13 cellular contexts compared by ENCODE assay signal in the genomic region with DNA sequence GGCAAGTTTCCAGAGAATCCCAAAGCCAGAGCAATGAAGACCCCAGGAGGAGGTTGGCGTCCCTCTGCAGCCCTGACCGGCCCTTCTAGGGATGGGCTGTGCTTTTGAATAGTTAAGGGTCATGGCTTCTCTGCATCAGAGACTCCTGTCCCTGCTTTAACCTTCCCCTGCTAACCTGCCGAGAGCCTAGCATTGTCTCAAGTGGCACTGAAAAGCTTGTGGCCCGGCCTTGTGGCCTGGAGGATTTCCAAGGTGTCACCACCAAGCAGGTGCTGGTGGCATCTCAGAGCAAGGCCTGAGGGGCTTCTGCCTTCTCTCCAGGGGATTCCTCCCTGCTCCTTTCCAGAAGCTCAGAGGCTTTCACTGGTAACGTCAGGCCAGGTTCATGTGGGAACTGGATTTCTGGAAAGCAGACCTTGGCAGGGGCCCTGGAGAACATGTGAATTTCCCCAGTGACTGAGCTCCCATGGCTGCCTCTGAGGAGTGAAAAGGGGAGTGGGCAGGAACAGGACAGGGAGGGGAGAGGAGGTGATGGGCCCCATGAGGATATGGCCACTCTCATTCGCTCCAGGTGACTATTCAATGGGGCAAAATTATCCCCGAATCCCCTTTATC.
DNase-seq lines count a peak whose midpoint lies in the region; ATAC-seq and TF ChIP-seq lines count a peak whose summit lies in the region.
"Had no signal": no experiment of that assay in that cellular context is flagged by ENCODE, and none has a peak within 500 bp of the region (broad histone marks: within the 10 kb centered on the region; RNA-seq: fewer than 3 reads in every experiment).

No MANE protein-coding gene starts in this region.

- peak; percentile 86 for DNase-seq in DMS79 treated with DMSO at 0.1 percent for 48 hours (lab: John Stamatoyannopoulos, UW)
- DNase-seq in activated CD8-positive, alpha-beta memory T cell treated with anti-CD3 and anti-CD28 coated beads, Interleukin-2, amount 50 U/mL, for 48 hours, result peak; percentile 18
- DNase-seq in left lobe of liver (ENCODE audit: low spot score), result peak; percentile 22
- DNase-seq in type B pancreatic cell (ENCODE audit: extremely low spot score, unreplicated experiment), result peak; percentile 39
- no peak for DNase-seq in activated CD8-positive, alpha-beta T cell treated with anti-CD3 and anti-CD28 coated beads, Interleukin-2, amount 10 ng/mL, durations not matched to agents 7 days and 5 days
- no peak for DNase-seq in activated T-helper 2 cell treated with anti-CD3 and anti-CD28 coated beads, Interferon-gamma antibody, Interleukin-2, Interleukin-4, amounts not matched to agents 10 μg/mL and 5 μg/mL and 100 μg/mL, durations not matched to agents 14 hours and 24 hours and 36 hours (ENCODE audit: low spot score)
- DNase-seq: C1 segment of cervical spinal cord, COR-L47, HCEC 1CT, IMR-90, NCI-H510A treated with DMSO at 0.1 percent for 48 hours had no signal

- no peak overlapping the region for H3K4me3 Mint-ChIP-seq in type B pancreatic cell
- H3K4me3 Mint-ChIP-seq in activated CD8-positive, alpha-beta T cell treated with anti-CD3 and anti-CD28 coated beads, Interleukin-2, amount 10 ng/mL, durations not matched to agents 7 days and 5 days, result no peak overlapping the region
- H3K4me3 Mint-ChIP-seq in activated T-helper 2 cell treated with anti-CD3 and anti-CD28 coated beads, Interferon-gamma antibody, Interleukin-2, Interleukin-4, amounts not matched to agents 10 μg/mL and 5 μg/mL and 100 μg/mL, durations not matched to agents 14 hours and 24 hours and 36 hours (ENCODE audit: low read depth), result no peak overlapping the region

- POLR2A ChIA-PET in activated CD8-positive, alpha-beta T cell treated with anti-CD3 and anti-CD28 coated beads, Interleukin-2, amount 10 ng/mL, durations not matched to agents 7 days and 5 days (lab: Charles Lee), result no interaction called here

- no peak overlapping the region for H3K27ac Mint-ChIP-seq in type B pancreatic cell
- H3K27ac Mint-ChIP-seq in activated CD8-positive, alpha-beta T cell treated with anti-CD3 and anti-CD28 coated beads, Interleukin-2, amount 10 ng/mL, durations not matched to agents 7 days and 5 days, result no peak overlapping the region
- H3K27ac Mint-ChIP-seq in activated T-helper 2 cell treated with anti-CD3 and anti-CD28 coated beads, Interferon-gamma antibody, Interleukin-2, Interleukin-4, amounts not matched to agents 10 μg/mL and 5 μg/mL and 100 μg/mL, durations not matched to agents 14 hours and 24 hours and 36 hours, result no peak overlapping the region

- H3K9me3 Mint-ChIP-seq in type B pancreatic cell, result no peaks in the 10 kb centered on the region
- H3K9me3 Mint-ChIP-seq in activated CD8-positive, alpha-beta T cell treated with anti-CD3 and anti-CD28 coated beads, Interleukin-2, amount 10 ng/mL, durations not matched to agents 7 days and 5 days (ENCODE audit: insufficient read depth), result no peaks in the 10 kb centered on the region
- no peaks in the 10 kb centered on the region for H3K9me3 Mint-ChIP-seq in activated T-helper 2 cell treated with anti-CD3 and anti-CD28 coated beads, Interferon-gamma antibody, Interleukin-2, Interleukin-4, amounts not matched to agents 10 μg/mL and 5 μg/mL and 100 μg/mL, durations not matched to agents 14 hours and 24 hours and 36 hours

- H3K36me3 Mint-ChIP-seq in type B pancreatic cell, result no peaks in the 10 kb centered on the region
- H3K36me3 Mint-ChIP-seq in activated CD8-positive, alpha-beta T cell treated with anti-CD3 and anti-CD28 coated beads, Interleukin-2, amount 10 ng/mL, durations not matched to agents 7 days and 5 days (ENCODE audit: low read depth), result no peaks in the 10 kb centered on the region
- no peaks in the 10 kb centered on the region for H3K36me3 Mint-ChIP-seq in activated T-helper 2 cell treated with anti-CD3 and anti-CD28 coated beads, Interferon-gamma antibody, Interleukin-2, Interleukin-4, amounts not matched to agents 10 μg/mL and 5 μg/mL and 100 μg/mL, durations not matched to agents 14 hours and 24 hours and 36 hours (ENCODE audit: low read depth)

- H3K27me3 Mint-ChIP-seq in type B pancreatic cell, result peaks cover 19% of the 10 kb centered on the region
- peaks cover 2% of the 10 kb centered on the region for H3K27me3 Mint-ChIP-seq in activated CD8-positive, alpha-beta T cell treated with anti-CD3 and anti-CD28 coated beads, Interleukin-2, amount 10 ng/mL, durations not matched to agents 7 days and 5 days (ENCODE audit: low read depth)
- H3K27me3 Mint-ChIP-seq in activated T-helper 2 cell treated with anti-CD3 and anti-CD28 coated beads, Interferon-gamma antibody, Interleukin-2, Interleukin-4, amounts not matched to agents 10 μg/mL and 5 μg/mL and 100 μg/mL, durations not matched to agents 14 hours and 24 hours and 36 hours (ENCODE audit: low read depth), result peaks cover 10% of the 10 kb centered on the region

- TF ChIP-seq CTCF in type B pancreatic cell (conservative IDR thresholded peaks at IDR 0.05), result no peak

- intact Hi-C loops in activated T-helper 2 cell treated with anti-CD3 and anti-CD28 coated beads, Interferon-gamma antibody, Interleukin-2, Interleukin-4, amounts not matched to agents 10 μg/mL and 5 μg/mL and 100 μg/mL, durations not matched to agents 14 hours and 24 hours and 36 hours (cut with micrococcal nuclease), result no loop called here

- CTCF ChIA-PET in activated CD8-positive, alpha-beta T cell treated with anti-CD3 and anti-CD28 coated beads, Interleukin-2, amount 10 ng/mL, durations not matched to agents 7 days and 5 days (lab: Charles Lee), result no interaction called here

- peaks cover 8% of the 10 kb centered on the region for H3K4me1 Mint-ChIP-seq in type B pancreatic cell (ENCODE audit: unreplicated experiment)
- no peaks in the 10 kb centered on the region for H3K4me1 Mint-ChIP-seq in activated CD8-positive, alpha-beta T cell treated with anti-CD3 and anti-CD28 coated beads, Interleukin-2, amount 10 ng/mL, durations not matched to agents 7 days and 5 days (ENCODE audit: low read depth)
- H3K4me1 Mint-ChIP-seq in activated T-helper 2 cell treated with anti-CD3 and anti-CD28 coated beads, Interferon-gamma antibody, Interleukin-2, Interleukin-4, amounts not matched to agents 10 μg/mL and 5 μg/mL and 100 μg/mL, durations not matched to agents 14 hours and 24 hours and 36 hours (ENCODE audit: low read depth), result no peaks in the 10 kb centered on the region

- no peak for ATAC-seq in left lobe of liver
- no peak for ATAC-seq in HG02763 (IDR thresholded peaks at IDR 0.05; ENCODE audit: unreplicated experiment)
- ATAC-seq in activated CD8-positive, alpha-beta T cell treated with anti-CD3 and anti-CD28 coated beads, Interleukin-2, amount 10 ng/mL, durations not matched to agents 7 days and 5 days, result no peak
- ATAC-seq: GM12878 had no signal

Comparison
In these comparisons a context has a peak if more than half of its experiments do, and no peak if none do; other contexts are left out.
1. DNase-seq: peak in DMS79 treated with DMSO at 0.1 percent for 48 hours (single experiment), activated CD8-positive, alpha-beta memory T cell treated with anti-CD3 and anti-CD28 coated beads, Interleukin-2, amount 50 U/mL, for 48 hours (single experiment), left lobe of liver (single experiment) and type B pancreatic cell (single experiment); none in activated CD8-positive, alpha-beta T cell treated with anti-CD3 and anti-CD28 coated beads, Interleukin-2, amount 10 ng/mL, durations not matched to agents 7 days and 5 days (single experiment) and activated T-helper 2 cell treated with anti-CD3 and anti-CD28 coated beads, Interferon-gamma antibody, Interleukin-2, Interleukin-4, amounts not matched to agents 10 μg/mL and 5 μg/mL and 100 μg/mL, durations not matched to agents 14 hours and 24 hours and 36 hours (single experiment).